In genomic region chrY:19303136-19303535, GRCh38 we compare ENCODE assay signal across 18 cellular contexts.
A peak's percentile ranks its signal among the peaks of the same experiment; 100 is the strongest.
DNase-seq lines count a peak whose midpoint lies in the region; ATAC-seq and TF ChIP-seq lines count a peak whose summit lies in the region.
"Had no signal": no experiment of that assay in that cellular context is flagged by ENCODE, and none has a peak within 500 bp of the region (broad histone marks: within the 10 kb centered on the region; RNA-seq: fewer than 3 reads in every experiment).

No MANE protein-coding gene starts in this region.

- H3K27me3 ChIP-seq in foreskin keratinocyte: no peaks in the 10 kb centered on the region
- H3K27me3 ChIP-seq: BLaER1 treated with 17β-estradiol and CSF1 and Interleukin-3, amounts not matched to agents 10 nM and 100 nM had no signal

- TF ChIP-seq CTCF in epithelial cell of esophagus (IDR thresholded peaks at IDR 0.05; ENCODE audit: insufficient read depth, low read depth, low read length, missing control alignments): no peak
- no peak for TF ChIP-seq CTCF in foreskin keratinocyte (conservative IDR thresholded peaks at IDR 0.05)

- no peak overlapping the region for H3K27ac ChIP-seq in foreskin keratinocyte
- H3K27ac ChIP-seq: 22Rv1; A549; BLaER1 treated with 17β-estradiol and CSF1 and Interleukin-3, amounts not matched to agents 10 nM and 100 nM; C4-2B had no signal

- no peak overlapping the region for H3K4me3 ChIP-seq in epithelial cell of esophagus (ENCODE audit: low read length)
- H3K4me3 ChIP-seq: A549; BLaER1 treated with 17β-estradiol and CSF1 and Interleukin-3, amounts not matched to agents 10 nM and 100 nM; GM12878 had no signal

- H3K4me1 ChIP-seq in foreskin keratinocyte: no peaks in the 10 kb centered on the region
- H3K4me1 ChIP-seq: A549; BLaER1 treated with 17β-estradiol and CSF1 and Interleukin-3, amounts not matched to agents 10 nM and 100 nM; Caco-2 had no signal

- ATAC-seq in foreskin keratinocyte (no peak), HG03139 (IDR thresholded peaks at IDR 0.05; ENCODE audit: unreplicated experiment) (no peak), HG03280 (IDR thresholded peaks at IDR 0.05; ENCODE audit: unreplicated experiment) (no peak)
- ATAC-seq: A549; CD8-positive, alpha-beta T cell; GM12878 had no signal

- DNase-seq in NCI-H69 (lab: John Stamatoyannopoulos, UW) (peak; percentile 4), epithelial cell of esophagus (ENCODE audit: low read depth) (peak; percentile 7), foreskin keratinocyte (peak; percentile 5 to 22), renal cortical epithelial cell (ENCODE audit: low read depth) (peak; percentile 77), globus pallidus (ENCODE audit: low spot score) (no peak)
- DNase-seq: AML-193; Caco-2; Calu3; CD4-positive, alpha-beta T cell; CD8-positive, alpha-beta T cell; DMS79 treated with DMSO at 0.1 percent for 48 hours had no signal
